ENCODE assay signal across 2 cellular contexts in the genomic region with DNA sequence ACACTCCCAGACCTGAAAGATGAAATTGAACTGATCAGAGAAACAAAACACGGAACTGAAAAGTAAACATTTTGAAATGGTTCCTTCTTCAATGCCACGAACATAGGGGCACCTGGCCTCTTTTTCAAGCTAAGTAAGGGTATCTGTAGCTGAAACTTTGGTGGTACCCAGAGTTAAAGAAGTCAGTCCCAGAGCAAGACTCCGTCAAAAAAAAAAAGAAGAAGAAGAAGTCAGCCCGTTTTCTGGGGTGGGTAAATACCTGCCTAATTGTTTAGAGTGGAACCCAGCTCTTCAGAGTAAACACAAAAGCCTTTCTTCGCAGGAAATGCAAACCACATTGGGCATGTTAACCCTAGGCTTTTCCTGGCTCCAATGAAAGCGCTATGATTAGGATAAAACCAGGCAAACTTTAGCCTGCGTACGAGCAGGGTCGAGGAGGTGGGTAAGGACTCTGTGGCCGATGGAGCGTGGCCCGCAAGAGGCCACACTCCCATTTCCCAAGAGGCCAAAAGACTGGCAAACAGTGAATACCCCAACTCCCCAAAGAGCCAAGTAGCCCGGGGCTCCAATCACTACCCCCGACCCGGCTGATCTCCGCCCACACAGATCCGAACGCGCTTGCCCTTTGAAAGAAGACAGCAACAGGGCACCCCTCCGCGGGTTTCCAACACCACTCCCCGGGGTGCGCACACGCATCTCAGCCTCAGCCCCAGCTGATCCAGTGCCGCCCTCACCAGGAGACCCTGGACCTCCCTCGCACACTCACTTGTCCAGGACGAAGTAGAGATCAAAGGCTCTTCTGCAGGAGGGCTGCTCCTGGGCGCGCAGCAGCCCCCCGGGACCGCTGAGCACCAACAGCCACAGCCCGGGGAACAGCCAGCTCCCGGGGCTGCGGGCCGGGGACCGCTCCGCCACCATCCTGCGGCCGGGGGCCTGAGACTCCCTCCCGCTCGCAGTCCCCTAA.
TF ChIP-seq lines count a peak whose summit lies in the region.

No MANE protein-coding gene starts in this region.

TF ChIP-seq in GM23338, 12 proteins besides CTCF, POLR2A, EP300 and RAD21:
- TF ChIP-seq POLR2AphosphoS5 (IDR thresholded peaks at IDR 0.05; ENCODE audit: low read depth) (no peak), CREB1 (CRISPR knock-in tag; IDR thresholded peaks at IDR 0.05; ENCODE audit: low read depth) (no peak), EZH2phosphoT487 (IDR thresholded peaks at IDR 0.05; ENCODE audit: unreplicated experiment) (no peak), EZH2 (IDR thresholded peaks at IDR 0.05; ENCODE audit: low read depth, unreplicated experiment) (no peak), JUNB (IDR thresholded peaks at IDR 0.05; ENCODE audit: unreplicated experiment) (no peak), STAT1 (IDR thresholded peaks at IDR 0.05; ENCODE audit: unreplicated experiment) (no peak), NANOG (IDR thresholded peaks at IDR 0.05; ENCODE audit: borderline replicate concordance) (no peak), ZNF331 (CRISPR knock-in tag; IDR thresholded peaks at IDR 0.05; ENCODE audit: low read depth) (no peak)
- TF ChIP-seq, protein P1, sequence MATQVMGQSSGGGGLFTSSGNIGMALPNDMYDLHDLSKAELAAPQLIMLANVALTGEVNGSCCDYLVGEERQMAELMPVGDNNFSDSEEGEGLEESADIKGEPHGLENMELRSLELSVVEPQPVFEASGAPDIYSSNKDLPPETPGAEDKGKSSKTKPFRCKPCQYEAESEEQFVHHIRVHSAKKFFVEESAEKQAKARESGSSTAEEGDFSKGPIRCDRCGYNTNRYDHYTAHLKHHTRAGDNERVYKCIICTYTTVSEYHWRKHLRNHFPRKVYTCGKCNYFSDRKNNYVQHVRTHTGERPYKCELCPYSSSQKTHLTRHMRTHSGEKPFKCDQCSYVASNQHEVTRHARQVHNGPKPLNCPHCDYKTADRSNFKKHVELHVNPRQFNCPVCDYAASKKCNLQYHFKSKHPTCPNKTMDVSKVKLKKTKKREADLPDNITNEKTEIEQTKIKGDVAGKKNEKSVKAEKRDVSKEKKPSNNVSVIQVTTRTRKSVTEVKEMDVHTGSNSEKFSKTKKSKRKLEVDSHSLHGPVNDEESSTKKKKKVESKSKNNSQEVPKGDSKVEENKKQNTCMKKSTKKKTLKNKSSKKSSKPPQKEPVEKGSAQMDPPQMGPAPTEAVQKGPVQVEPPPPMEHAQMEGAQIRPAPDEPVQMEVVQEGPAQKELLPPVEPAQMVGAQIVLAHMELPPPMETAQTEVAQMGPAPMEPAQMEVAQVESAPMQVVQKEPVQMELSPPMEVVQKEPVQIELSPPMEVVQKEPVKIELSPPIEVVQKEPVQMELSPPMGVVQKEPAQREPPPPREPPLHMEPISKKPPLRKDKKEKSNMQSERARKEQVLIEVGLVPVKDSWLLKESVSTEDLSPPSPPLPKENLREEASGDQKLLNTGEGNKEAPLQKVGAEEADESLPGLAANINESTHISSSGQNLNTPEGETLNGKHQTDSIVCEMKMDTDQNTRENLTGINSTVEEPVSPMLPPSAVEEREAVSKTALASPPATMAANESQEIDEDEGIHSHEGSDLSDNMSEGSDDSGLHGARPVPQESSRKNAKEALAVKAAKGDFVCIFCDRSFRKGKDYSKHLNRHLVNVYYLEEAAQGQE (IDR thresholded peaks at IDR 0.05; ENCODE audit: unreplicated experiment), result no peak
- TF ChIP-seq, protein P2, sequence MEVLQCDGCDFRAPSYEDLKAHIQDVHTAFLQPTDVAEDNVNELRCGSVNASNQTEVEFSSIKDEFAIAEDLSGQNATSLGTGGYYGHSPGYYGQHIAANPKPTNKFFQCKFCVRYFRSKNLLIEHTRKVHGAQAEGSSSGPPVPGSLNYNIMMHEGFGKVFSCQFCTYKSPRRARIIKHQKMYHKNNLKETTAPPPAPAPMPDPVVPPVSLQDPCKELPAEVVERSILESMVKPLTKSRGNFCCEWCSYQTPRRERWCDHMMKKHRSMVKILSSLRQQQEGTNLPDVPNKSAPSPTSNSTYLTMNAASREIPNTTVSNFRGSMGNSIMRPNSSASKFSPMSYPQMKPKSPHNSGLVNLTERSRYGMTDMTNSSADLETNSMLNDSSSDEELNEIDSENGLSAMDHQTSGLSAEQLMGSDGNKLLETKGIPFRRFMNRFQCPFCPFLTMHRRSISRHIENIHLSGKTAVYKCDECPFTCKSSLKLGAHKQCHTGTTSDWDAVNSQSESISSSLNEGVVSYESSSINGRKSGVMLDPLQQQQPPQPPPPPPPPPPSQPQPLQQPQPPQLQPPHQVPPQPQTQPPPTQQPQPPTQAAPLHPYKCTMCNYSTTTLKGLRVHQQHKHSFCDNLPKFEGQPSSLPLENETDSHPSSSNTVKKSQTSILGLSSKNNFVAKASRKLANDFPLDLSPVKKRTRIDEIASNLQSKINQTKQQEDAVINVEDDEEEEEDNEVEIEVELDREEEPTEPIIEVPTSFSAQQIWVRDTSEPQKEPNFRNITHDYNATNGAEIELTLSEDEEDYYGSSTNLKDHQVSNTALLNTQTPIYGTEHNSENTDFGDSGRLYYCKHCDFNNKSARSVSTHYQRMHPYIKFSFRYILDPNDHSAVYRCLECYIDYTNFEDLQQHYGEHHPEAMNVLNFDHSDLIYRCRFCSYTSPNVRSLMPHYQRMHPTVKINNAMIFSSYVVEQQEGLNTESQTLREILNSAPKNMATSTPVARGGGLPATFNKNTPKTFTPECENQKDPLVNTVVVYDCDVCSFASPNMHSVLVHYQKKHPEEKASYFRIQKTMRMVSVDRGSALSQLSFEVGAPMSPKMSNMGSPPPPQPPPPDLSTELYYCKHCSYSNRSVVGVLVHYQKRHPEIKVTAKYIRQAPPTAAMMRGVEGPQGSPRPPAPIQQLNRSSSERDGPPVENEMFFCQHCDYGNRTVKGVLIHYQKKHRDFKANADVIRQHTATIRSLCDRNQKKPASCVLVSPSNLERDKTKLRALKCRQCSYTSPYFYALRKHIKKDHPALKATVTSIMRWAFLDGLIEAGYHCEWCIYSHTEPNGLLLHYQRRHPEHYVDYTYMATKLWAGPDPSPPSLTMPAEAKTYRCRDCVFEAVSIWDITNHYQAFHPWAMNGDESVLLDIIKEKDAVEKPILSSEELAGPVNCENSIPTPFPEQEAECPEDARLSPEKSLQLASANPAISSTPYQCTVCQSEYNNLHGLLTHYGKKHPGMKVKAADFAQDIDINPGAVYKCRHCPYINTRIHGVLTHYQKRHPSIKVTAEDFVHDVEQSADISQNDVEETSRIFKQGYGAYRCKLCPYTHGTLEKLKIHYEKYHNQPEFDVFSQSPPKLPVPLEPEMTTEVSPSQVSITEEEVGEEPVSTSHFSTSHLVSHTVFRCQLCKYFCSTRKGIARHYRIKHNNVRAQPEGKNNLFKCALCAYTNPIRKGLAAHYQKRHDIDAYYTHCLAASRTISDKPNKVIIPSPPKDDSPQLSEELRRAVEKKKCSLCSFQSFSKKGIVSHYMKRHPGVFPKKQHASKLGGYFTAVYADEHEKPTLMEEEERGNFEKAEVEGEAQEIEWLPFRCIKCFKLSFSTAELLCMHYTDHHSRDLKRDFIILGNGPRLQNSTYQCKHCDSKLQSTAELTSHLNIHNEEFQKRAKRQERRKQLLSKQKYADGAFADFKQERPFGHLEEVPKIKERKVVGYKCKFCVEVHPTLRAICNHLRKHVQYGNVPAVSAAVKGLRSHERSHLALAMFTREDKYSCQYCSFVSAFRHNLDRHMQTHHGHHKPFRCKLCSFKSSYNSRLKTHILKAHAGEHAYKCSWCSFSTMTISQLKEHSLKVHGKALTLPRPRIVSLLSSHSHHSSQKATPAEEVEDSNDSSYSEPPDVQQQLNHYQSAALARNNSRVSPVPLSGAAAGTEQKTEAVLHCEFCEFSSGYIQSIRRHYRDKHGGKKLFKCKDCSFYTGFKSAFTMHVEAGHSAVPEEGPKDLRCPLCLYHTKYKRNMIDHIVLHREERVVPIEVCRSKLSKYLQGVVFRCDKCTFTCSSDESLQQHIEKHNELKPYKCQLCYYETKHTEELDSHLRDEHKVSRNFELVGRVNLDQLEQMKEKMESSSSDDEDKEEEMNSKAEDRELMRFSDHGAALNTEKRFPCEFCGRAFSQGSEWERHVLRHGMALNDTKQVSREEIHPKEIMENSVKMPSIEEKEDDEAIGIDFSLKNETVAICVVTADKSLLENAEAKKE (CRISPR knock-in tag; IDR thresholded peaks at IDR 0.05), result no peak

TF ChIP-seq in HepG2, 621 proteins besides CTCF, POLR2A, EP300 and RAD21 (continues in another document):
- TF ChIP-seq ZBTB7A (CRISPR knock-in tag; IDR thresholded peaks at IDR 0.05), result no peak
- no peak for TF ChIP-seq ZNF510 (CRISPR knock-in tag; IDR thresholded peaks at IDR 0.05; ENCODE audit: low read depth)
- TF ChIP-seq ZNF350 (CRISPR knock-in tag; IDR thresholded peaks at IDR 0.05; ENCODE audit: borderline replicate concordance, low read depth), result 0 out of 2 replicates have a peak, but pooled peaks have one; percentile 21
- TF ChIP-seq, protein P3, sequence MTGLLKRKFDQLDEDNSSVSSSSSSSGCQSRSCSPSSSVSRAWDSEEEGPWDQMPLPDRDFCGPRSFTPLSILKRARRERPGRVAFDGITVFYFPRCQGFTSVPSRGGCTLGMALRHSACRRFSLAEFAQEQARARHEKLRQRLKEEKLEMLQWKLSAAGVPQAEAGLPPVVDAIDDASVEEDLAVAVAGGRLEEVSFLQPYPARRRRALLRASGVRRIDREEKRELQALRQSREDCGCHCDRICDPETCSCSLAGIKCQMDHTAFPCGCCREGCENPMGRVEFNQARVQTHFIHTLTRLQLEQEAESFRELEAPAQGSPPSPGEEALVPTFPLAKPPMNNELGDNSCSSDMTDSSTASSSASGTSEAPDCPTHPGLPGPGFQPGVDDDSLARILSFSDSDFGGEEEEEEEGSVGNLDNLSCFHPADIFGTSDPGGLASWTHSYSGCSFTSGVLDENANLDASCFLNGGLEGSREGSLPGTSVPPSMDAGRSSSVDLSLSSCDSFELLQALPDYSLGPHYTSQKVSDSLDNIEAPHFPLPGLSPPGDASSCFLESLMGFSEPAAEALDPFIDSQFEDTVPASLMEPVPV (CRISPR knock-in tag; IDR thresholded peaks at IDR 0.05), result 0 out of 2 replicates have a peak, but pooled peaks have one; percentile 40
- 0 out of 2 replicates have a peak, but pooled peaks have one; percentile 4 for TF ChIP-seq ZNF563 (CRISPR knock-in tag; IDR thresholded peaks at IDR 0.05)
- TF ChIP-seq FOXA3 (CRISPR knock-in tag; IDR thresholded peaks at IDR 0.05), result 0 out of 2 replicates have a peak, but pooled peaks have one; percentile 6
- TF ChIP-seq MED8 (CRISPR knock-in tag; IDR thresholded peaks at IDR 0.05; ENCODE audit: insufficient replicate concordance), result no peak
- no peak for TF ChIP-seq ZNF781 (CRISPR knock-in tag; IDR thresholded peaks at IDR 0.05; ENCODE audit: borderline replicate concordance, not compliant biosample characterization)
- 0 out of 2 replicates have a peak, but pooled peaks have one; percentile 9 for TF ChIP-seq RXRA (CRISPR knock-in tag; IDR thresholded peaks at IDR 0.05)
- TF ChIP-seq, protein P4, sequence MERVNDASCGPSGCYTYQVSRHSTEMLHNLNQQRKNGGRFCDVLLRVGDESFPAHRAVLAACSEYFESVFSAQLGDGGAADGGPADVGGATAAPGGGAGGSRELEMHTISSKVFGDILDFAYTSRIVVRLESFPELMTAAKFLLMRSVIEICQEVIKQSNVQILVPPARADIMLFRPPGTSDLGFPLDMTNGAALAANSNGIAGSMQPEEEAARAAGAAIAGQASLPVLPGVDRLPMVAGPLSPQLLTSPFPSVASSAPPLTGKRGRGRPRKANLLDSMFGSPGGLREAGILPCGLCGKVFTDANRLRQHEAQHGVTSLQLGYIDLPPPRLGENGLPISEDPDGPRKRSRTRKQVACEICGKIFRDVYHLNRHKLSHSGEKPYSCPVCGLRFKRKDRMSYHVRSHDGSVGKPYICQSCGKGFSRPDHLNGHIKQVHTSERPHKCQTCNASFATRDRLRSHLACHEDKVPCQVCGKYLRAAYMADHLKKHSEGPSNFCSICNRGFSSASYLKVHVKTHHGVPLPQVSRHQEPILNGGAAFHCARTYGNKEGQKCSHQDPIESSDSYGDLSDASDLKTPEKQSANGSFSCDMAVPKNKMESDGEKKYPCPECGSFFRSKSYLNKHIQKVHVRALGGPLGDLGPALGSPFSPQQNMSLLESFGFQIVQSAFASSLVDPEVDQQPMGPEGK (CRISPR knock-in tag; IDR thresholded peaks at IDR 0.05), result 0 out of 2 replicates have a peak, but pooled peaks have one; percentile 50
- 0 out of 2 replicates have a peak, but pooled peaks have one; percentile 12 for TF ChIP-seq ETV6 (CRISPR knock-in tag; conservative IDR thresholded peaks at IDR 0.05)
- TF ChIP-seq HMG20A (CRISPR knock-in tag; IDR thresholded peaks at IDR 0.05; ENCODE audit: borderline replicate concordance), result no peak
- TF ChIP-seq STAG1 (CRISPR knock-in tag; IDR thresholded peaks at IDR 0.05), result peak; percentile 3; the same call in 1 of the 2 replicates
- TF ChIP-seq JUNB (CRISPR knock-in tag; IDR thresholded peaks at IDR 0.05; ENCODE audit: borderline replicate concordance), result no peak
- TF ChIP-seq, protein P5, sequence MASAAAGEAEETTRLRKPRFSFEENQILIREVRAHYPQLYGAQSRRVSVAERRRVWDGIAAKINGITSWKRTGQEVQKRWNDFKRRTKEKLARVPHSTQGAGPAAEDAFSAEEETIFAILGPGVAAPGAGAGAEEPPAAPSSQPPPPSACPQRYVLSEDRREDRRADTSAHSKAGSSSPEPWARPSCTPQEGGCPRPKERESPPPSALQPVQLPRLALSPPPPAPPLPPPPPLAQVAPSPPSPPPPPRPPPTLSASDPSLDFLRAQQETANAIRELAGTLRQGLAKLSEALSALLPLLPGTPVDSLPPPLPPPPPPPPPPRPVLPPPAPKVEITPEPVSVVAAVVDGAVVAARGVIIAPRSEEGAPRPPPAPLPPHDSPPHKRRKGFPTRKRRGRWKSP (CRISPR knock-in tag; IDR thresholded peaks at IDR 0.05), result peak; percentile 11; the same call in 1 of the 2 replicates
- TF ChIP-seq, protein P6, sequence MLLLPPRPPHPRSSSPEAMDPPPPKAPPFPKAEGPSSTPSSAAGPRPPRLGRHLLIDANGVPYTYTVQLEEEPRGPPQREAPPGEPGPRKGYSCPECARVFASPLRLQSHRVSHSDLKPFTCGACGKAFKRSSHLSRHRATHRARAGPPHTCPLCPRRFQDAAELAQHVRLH (CRISPR knock-in tag; IDR thresholded peaks at IDR 0.05; ENCODE audit: borderline replicate concordance, low read depth), result peak; percentile 14; the same call in 1 of the 2 replicates
- 0 out of 2 replicates have a peak, but pooled peaks have one; percentile 9 for TF ChIP-seq ZNF124 (CRISPR knock-in tag; IDR thresholded peaks at IDR 0.05)
- TF ChIP-seq ZNF737 (CRISPR knock-in tag; IDR thresholded peaks at IDR 0.05; ENCODE audit: borderline replicate concordance), result peak; percentile 57; the same call in 1 of the 2 replicates
- TF ChIP-seq SRSF9 (IDR thresholded peaks at IDR 0.05; ENCODE audit: borderline replicate concordance, insufficient read depth, low read depth, low read length, poor library complexity, severe bottlenecking), result no peak
- TF ChIP-seq RXRB (CRISPR knock-in tag; IDR thresholded peaks at IDR 0.05; ENCODE audit: borderline replicate concordance), result peak; percentile 7; the same call in 1 of the 2 replicates
- TF ChIP-seq HNRNPK (IDR thresholded peaks at IDR 0.05; ENCODE audit: low read depth, low read length, poor library complexity, severe bottlenecking), result peak; percentile 15
- TF ChIP-seq, protein P7, sequence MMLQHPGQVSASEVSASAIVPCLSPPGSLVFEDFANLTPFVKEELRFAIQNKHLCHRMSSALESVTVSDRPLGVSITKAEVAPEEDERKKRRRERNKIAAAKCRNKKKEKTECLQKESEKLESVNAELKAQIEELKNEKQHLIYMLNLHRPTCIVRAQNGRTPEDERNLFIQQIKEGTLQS (CRISPR knock-in tag; IDR thresholded peaks at IDR 0.05), result 0 out of 2 replicates have a peak, but pooled peaks have one; percentile 16
- no peak for TF ChIP-seq ATF1 (CRISPR knock-in tag; IDR thresholded peaks at IDR 0.05)
- TF ChIP-seq ETV5 (CRISPR knock-in tag; IDR thresholded peaks at IDR 0.05; ENCODE audit: borderline replicate concordance), result 0 out of 2 replicates have a peak, but pooled peaks have one; percentile 2
- TF ChIP-seq RBM39 (IDR thresholded peaks at IDR 0.05; ENCODE audit: low read depth, low read length, poor library complexity, severe bottlenecking), result peak; percentile 40
- 0 out of 2 replicates have a peak, but pooled peaks have one; percentile 4 for TF ChIP-seq ZNF547 (CRISPR knock-in tag; IDR thresholded peaks at IDR 0.05)
